23 cellular contexts compared by ENCODE assay signal in the genomic region with DNA sequence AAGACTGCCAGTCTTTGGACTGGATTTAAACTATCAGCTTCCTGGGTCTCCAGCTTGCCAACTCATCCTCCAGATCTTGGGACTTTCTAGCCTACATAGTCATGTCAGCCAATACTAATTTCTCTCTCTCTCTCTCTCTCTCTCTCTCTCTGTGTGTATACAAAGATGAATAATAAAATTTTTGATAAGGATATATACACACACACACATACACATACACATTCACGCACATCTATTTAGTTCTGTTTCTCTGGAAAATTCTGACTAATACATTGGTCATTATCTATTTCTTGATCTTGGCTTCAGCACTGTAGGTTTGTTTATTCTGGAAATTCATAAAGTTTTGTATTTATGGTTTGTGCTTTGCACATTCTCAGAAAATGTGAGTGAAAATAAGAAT.
DNase-seq lines count a peak whose midpoint lies in the region; ATAC-seq and TF ChIP-seq lines count a peak whose summit lies in the region.
"Had no signal": no experiment of that assay in that cellular context is flagged by ENCODE, and none has a peak within 500 bp of the region (broad histone marks: within the 10 kb centered on the region; RNA-seq: fewer than 3 reads in every experiment).

No MANE protein-coding gene starts in this region.

- no peaks in the 10 kb centered on the region for H3K4me1 Mint-ChIP-seq in T-helper 17 cell
- no peaks in the 10 kb centered on the region for H3K4me1 Mint-ChIP-seq in CD8-positive, alpha-beta T cell (ENCODE audit: low read depth)
- H3K4me1 Mint-ChIP-seq: CD14-positive monocyte had no signal

- no peak overlapping the region for H2AK5ac ChIP-seq in mesenchymal stem cell (ENCODE audit: low read length, severe bottlenecking)

- WGBS in mesenchymal stem cell, result no CpG with 5 or more reads among the region's 1 CpG

- no peaks in the 10 kb centered on the region for H4K20me1 ChIP-seq in PC-3 (ENCODE audit: low read length)
- H4K20me1 ChIP-seq: BLaER1 treated with 17β-estradiol and CSF1 and Interleukin-3, amounts not matched to agents 10 nM and 100 nM had no signal

- H3K9me3 Mint-ChIP-seq in CD8-positive, alpha-beta T cell, result peaks cover 33% of the 10 kb centered on the region

- no peak overlapping the region for H3K14ac ChIP-seq in mesenchymal stem cell (ENCODE audit: low read length in 2 of 2)

- H2BK120ac ChIP-seq in mesenchymal stem cell (ENCODE audit: low read depth, low read length), result no peak overlapping the region

- no peaks in the 10 kb centered on the region for H3K79me2 ChIP-seq in PC-3 (ENCODE audit: low read length)

- no peaks in the 10 kb centered on the region for H3K27me3 Mint-ChIP-seq in T-helper 17 cell
- H3K27me3 Mint-ChIP-seq in CD8-positive, alpha-beta T cell (ENCODE audit: low read depth), result no peaks in the 10 kb centered on the region
- H3K27me3 Mint-ChIP-seq: CD4-positive, alpha-beta T cell had no signal

- H3K27ac ChIP-seq in PC-3 (ENCODE audit: low read length) (peak overlapping the region; percentile 71), mesenchymal stem cell (ENCODE audit: low read length, poor library complexity, severe bottlenecking) (no peak overlapping the region)
- no peak overlapping the region for H3K27ac ChIP-seq in CD8-positive, alpha-beta T cell (ENCODE audit: low read depth, low read length)
- H3K27ac ChIP-seq: A549; BLaER1 treated with 17β-estradiol and CSF1 and Interleukin-3, amounts not matched to agents 10 nM and 100 nM had no signal

- H4K91ac ChIP-seq in mesenchymal stem cell (ENCODE audit: low read length), result no peak overlapping the region

- H3K9ac ChIP-seq in PC-3 (ENCODE audit: low read length) (no peak overlapping the region), mesenchymal stem cell (ENCODE audit: low read length) (no peak overlapping the region)
- H3K9ac ChIP-seq: BLaER1 treated with 17β-estradiol and CSF1 and Interleukin-3, amounts not matched to agents 10 nM and 100 nM had no signal

- peaks cover 30% of the 10 kb centered on the region for H3K4me1 ChIP-seq in PC-3 (ENCODE audit: insufficient read depth, low read length)
- H3K4me1 ChIP-seq in mesenchymal stem cell (ENCODE audit: control insufficient read depth, insufficient read depth, low read depth, low read length), result no peaks in the 10 kb centered on the region
- H3K4me1 ChIP-seq in CD8-positive, alpha-beta T cell (ENCODE audit: insufficient read depth, low read length), result no peaks in the 10 kb centered on the region
- H3K4me1 ChIP-seq: A549; BE2C; BLaER1 treated with 17β-estradiol and CSF1 and Interleukin-3, amounts not matched to agents 10 nM and 100 nM had no signal

- no peaks in the 10 kb centered on the region for H3F3A ChIP-seq in PC-3 (ENCODE audit: low read length, unreplicated experiment)

- no peak overlapping the region for H3K27ac Mint-ChIP-seq in T-helper 17 cell
- H3K27ac Mint-ChIP-seq in CD8-positive, alpha-beta T cell, result no peak overlapping the region
- H3K27ac Mint-ChIP-seq: CD14-positive monocyte; CD4-positive, alpha-beta T cell; GM23338; HFFc6 had no signal

- H3K4me3 ChIP-seq in PC-3 (ENCODE audit: low read length) (no peak overlapping the region), mesenchymal stem cell (ENCODE audit: insufficient read depth in 1 of 2, low read depth in 1 of 2, low read length in 2 of 2) (no peak overlapping the region)
- H3K4me3 ChIP-seq in CD8-positive, alpha-beta T cell (ENCODE audit: low read depth, low read length), result no peak overlapping the region
- H3K4me3 ChIP-seq: A549; BLaER1 treated with 17β-estradiol and CSF1 and Interleukin-3, amounts not matched to agents 10 nM and 100 nM; GM23338 had no signal

- DNase-seq in HCEC 1CT (peak; percentile 41), PC-3 (peak; percentile 83), amniotic epithelial cell (ENCODE audit: low read depth) (peak; percentile 15), mesenchymal stem cell (peak; percentile 8), posterior cingulate gyrus (no peak), T-helper 17 cell (no peak), NCI-H69 (lab: John Stamatoyannopoulos, UW) (no peak)
- DNase-seq in CD8-positive, alpha-beta T cell, result no peak
- DNase-seq: 8988T; ACHN; AML-193; BE2C; CD4-positive, alpha-beta T cell; COR-L47; DMS153; EL; GF-D8; H9; HFFc6 had no signal

- H3K36me3 Mint-ChIP-seq in T-helper 17 cell (ENCODE audit: low read depth), result no peaks in the 10 kb centered on the region
- no peaks in the 10 kb centered on the region for H3K36me3 Mint-ChIP-seq in CD8-positive, alpha-beta T cell
- H3K36me3 Mint-ChIP-seq: CD14-positive monocyte had no signal

- no peak overlapping the region for H4K8ac ChIP-seq in mesenchymal stem cell (ENCODE audit: low read length)

- peak; percentile 91 for ATAC-seq in PC-3
- ATAC-seq in T-helper 17 cell, result no peak
- no peak for ATAC-seq in CD8-positive, alpha-beta T cell
- ATAC-seq: A549, GM23338 had no signal

- no peaks in the 10 kb centered on the region for H3K9me2 ChIP-seq in PC-3 (replicated peaks; ENCODE audit: low read length)

- POLR2A ChIA-PET in PC-3 (lab: Charles Lee; ENCODE audit: unreplicated experiment), result no interaction called here
- POLR2A ChIA-PET in CD8-positive, alpha-beta T cell (lab: Charles Lee), result no interaction called here

- no peaks in the 10 kb centered on the region for H3K27me3 ChIP-seq in PC-3 (ENCODE audit: low read length)
- no peaks in the 10 kb centered on the region for H3K27me3 ChIP-seq in mesenchymal stem cell (ENCODE audit: control insufficient read depth in 1 of 2, insufficient read depth in 1 of 2, low read length in 2 of 2)
- H3K27me3 ChIP-seq in CD8-positive, alpha-beta T cell (ENCODE audit: insufficient read depth, low read length), result no peaks in the 10 kb centered on the region
- H3K27me3 ChIP-seq: BE2C; BLaER1 treated with 17β-estradiol and CSF1 and Interleukin-3, amounts not matched to agents 10 nM and 100 nM had no signal

- no peak overlapping the region for H3K23ac ChIP-seq in mesenchymal stem cell (ENCODE audit: low read length in 2 of 2)

- H2BK5ac ChIP-seq in mesenchymal stem cell (ENCODE audit: low read depth, low read length, poor library complexity, severe bottlenecking), result no peak overlapping the region

- no peak overlapping the region for H2AFZ ChIP-seq in PC-3 (ENCODE audit: low read length)
- peak overlapping the region; percentile 27 for H2AFZ ChIP-seq in mesenchymal stem cell (ENCODE audit: low read depth, low read length)

- no TSS peak for BruUV-seq in PC-3 (replicated peaks; lab: Mats Ljungman, UMichigan)

- H2BK12ac ChIP-seq in mesenchymal stem cell (ENCODE audit: low read length in 2 of 2), result no peak overlapping the region

- H3K9me3 ChIP-seq in PC-3 (ENCODE audit: low read length) (no peaks in the 10 kb centered on the region), mesenchymal stem cell (ENCODE audit: control insufficient read depth, low read length) (peaks cover 4% of the 10 kb centered on the region), T-helper 17 cell (ENCODE audit: control insufficient read depth, low read length, poor library complexity, severe bottlenecking) (no peaks in the 10 kb centered on the region)
- no peaks in the 10 kb centered on the region for H3K9me3 ChIP-seq in CD8-positive, alpha-beta T cell (ENCODE audit: low read length)
- H3K9me3 ChIP-seq: A549; BE2C; BLaER1 treated with 17β-estradiol and CSF1 and Interleukin-3, amounts not matched to agents 10 nM and 100 nM had no signal

- H3K4ac ChIP-seq in mesenchymal stem cell (ENCODE audit: low read depth in 1 of 2, low read length in 2 of 2), result no peak overlapping the region

- no peak overlapping the region for H2BK15ac ChIP-seq in mesenchymal stem cell (ENCODE audit: low read depth, poor library complexity, severe bottlenecking)

- H3K36me3 ChIP-seq in PC-3 (ENCODE audit: low read depth, low read length) (no peaks in the 10 kb centered on the region), mesenchymal stem cell (ENCODE audit: control insufficient read depth in 1 of 2, insufficient read depth in 2 of 2, low read depth in 1 of 2, low read length in 2 of 2) (no peaks in the 10 kb centered on the region)
- H3K36me3 ChIP-seq in CD8-positive, alpha-beta T cell (ENCODE audit: insufficient read depth, low read length), result no peaks in the 10 kb centered on the region
- H3K36me3 ChIP-seq: BE2C; BLaER1 treated with 17β-estradiol and CSF1 and Interleukin-3, amounts not matched to agents 10 nM and 100 nM had no signal

- intact Hi-C loops in PC-3 (cut with micrococcal nuclease), result no loop called here
- intact Hi-C loops in posterior cingulate gyrus (cut with DNase I), result no loop called here
- intact Hi-C loops in CD8-positive, alpha-beta T cell (cut with DNase I, micrococcal nuclease), result no loop called here

- H3K79me1 ChIP-seq in mesenchymal stem cell (replicated peaks; ENCODE audit: low read length, poor library complexity, severe bottlenecking), result no peaks in the 10 kb centered on the region

- CTCF ChIA-PET in PC-3 (lab: Charles Lee), result interaction anchor here (0.7 kb wide), 2 partner anchors 253 to 979 kb away, joined by 5 to 7 read pairs; no protein-coding TSS in a partner anchor
- CTCF ChIA-PET in CD8-positive, alpha-beta T cell (lab: Charles Lee), result no interaction called here

- TF ChIP-seq CTCF in PC-3 (conservative IDR thresholded peaks at IDR 0.05; ENCODE audit: low read depth, low read length), result no peak
- TF ChIP-seq CTCF in CD8-positive, alpha-beta T cell (IDR thresholded peaks at IDR 0.05), result no peak

- no peak overlapping the region for H3K4me3 Mint-ChIP-seq in T-helper 17 cell
- no peak overlapping the region for H3K4me3 Mint-ChIP-seq in CD8-positive, alpha-beta T cell
- H3K4me3 Mint-ChIP-seq: CD14-positive monocyte; CD4-positive, alpha-beta T cell; GM23338; H9; HFFc6 had no signal

- H3K4me2 ChIP-seq in PC-3 (ENCODE audit: low read length) (peak overlapping the region; percentile 41), mesenchymal stem cell (ENCODE audit: low read length, poor library complexity, severe bottlenecking) (no peak overlapping the region)
- H3K4me2 ChIP-seq: A549; BLaER1 treated with 17β-estradiol and CSF1 and Interleukin-3, amounts not matched to agents 10 nM and 100 nM; GM23338 had no signal

- no peak overlapping the region for H3K18ac ChIP-seq in mesenchymal stem cell (ENCODE audit: low read depth in 1 of 2, low read length in 2 of 2)

Comparison
In these comparisons a context has a peak if more than half of its experiments do, and no peak if none do; other contexts are left out.
1. DNase-seq: peak in HCEC 1CT (single experiment), PC-3 (single experiment), amniotic epithelial cell (single experiment) and mesenchymal stem cell (single experiment); none in posterior cingulate gyrus (0 of 10), T-helper 17 cell (0 of 3), NCI-H69 (single experiment) and CD8-positive, alpha-beta T cell (0 of 7).